ENCODE assay signal across 19 cellular contexts in genomic region chr3:99716463-99716995, GRCh38.
DNase-seq lines count a peak whose midpoint lies in the region; ATAC-seq and TF ChIP-seq lines count a peak whose summit lies in the region.
"Had no signal": no experiment of that assay in that cellular context is flagged by ENCODE, and none has a peak within 500 bp of the region (broad histone marks: within the 10 kb centered on the region; RNA-seq: fewer than 3 reads in every experiment).

No MANE protein-coding gene starts in this region.

- H3K4me3 Mint-ChIP-seq in GM23338 (no peak overlapping the region), WTC11 (no peak overlapping the region), osteocyte (ENCODE audit: unreplicated experiment) (no peak overlapping the region)
- H3K4me3 Mint-ChIP-seq: CD8-positive, alpha-beta T cell had no signal

- H3K36me3 ChIP-seq in GM23338 (ENCODE audit: insufficient read depth) (no peaks in the 10 kb centered on the region), PC-9 (ENCODE audit: low read depth) (no peaks in the 10 kb centered on the region)
- H3K36me3 ChIP-seq: BLaER1 treated with 17β-estradiol and CSF1 and Interleukin-3, amounts not matched to agents 10 nM and 100 nM; HAP-1; SJCRH30 had no signal

- no peaks in the 10 kb centered on the region for H3K27me3 Mint-ChIP-seq in GM23338 (ENCODE audit: insufficient read depth, low read depth, poor library complexity)
- H3K27me3 Mint-ChIP-seq in WTC11 (ENCODE audit: low read depth) = no peaks in the 10 kb centered on the region
- H3K27me3 Mint-ChIP-seq in osteocyte (ENCODE audit: unreplicated experiment) = no peaks in the 10 kb centered on the region

- H3K27me3 ChIP-seq in GM23338 (ENCODE audit: insufficient read depth) (no peaks in the 10 kb centered on the region), PC-9 (ENCODE audit: insufficient read depth, low read depth) (no peaks in the 10 kb centered on the region)
- H3K27me3 ChIP-seq: BLaER1 treated with 17β-estradiol and CSF1 and Interleukin-3, amounts not matched to agents 10 nM and 100 nM; SJCRH30 had no signal

- H3K9me3 Mint-ChIP-seq in GM23338 (no peaks in the 10 kb centered on the region), WTC11 (no peaks in the 10 kb centered on the region), osteocyte (ENCODE audit: unreplicated experiment) (no peaks in the 10 kb centered on the region)
- H3K9me3 Mint-ChIP-seq: CD8-positive, alpha-beta T cell had no signal

- CTCF ChIA-PET in WTC11 (lab: Charles Lee) = no interaction called here
- CTCF ChIA-PET in PC-9 (lab: Charles Lee) = no interaction called here

- no peaks in the 10 kb centered on the region for H3K9me3 ChIP-seq in PC-9 (ENCODE audit: insufficient read depth, low read depth)
- H3K9me3 ChIP-seq: BLaER1 treated with 17β-estradiol and CSF1 and Interleukin-3, amounts not matched to agents 10 nM and 100 nM; HAP-1; SJCRH30 had no signal

- no peaks in the 10 kb centered on the region for H4K20me1 ChIP-seq in GM23338 (replicated peaks; ENCODE audit: insufficient read depth)
- no peaks in the 10 kb centered on the region for H4K20me1 ChIP-seq in PC-9 (ENCODE audit: insufficient read depth)
- H4K20me1 ChIP-seq: BLaER1 treated with 17β-estradiol and CSF1 and Interleukin-3, amounts not matched to agents 10 nM and 100 nM had no signal

- H3K36me3 Mint-ChIP-seq in GM23338 (ENCODE audit: low read depth) (no peaks in the 10 kb centered on the region), WTC11 (no peaks in the 10 kb centered on the region), osteocyte (ENCODE audit: unreplicated experiment) (peaks cover 39% of the 10 kb centered on the region)
- H3K36me3 Mint-ChIP-seq: CD8-positive, alpha-beta T cell had no signal

- POLR2A ChIA-PET in WTC11 (lab: Charles Lee) (no interaction called here), PC-9 (lab: Charles Lee; ENCODE audit: unreplicated experiment) (no interaction called here)

- TF ChIP-seq CTCF in GM23338 (conservative IDR thresholded peaks at IDR 0.05; ENCODE audit: low read depth in 2 of 2) (no peak), WTC11 (IDR thresholded peaks at IDR 0.05) (no peak), osteocyte (IDR thresholded peaks at IDR 0.05) (no peak), PC-9 (conservative IDR thresholded peaks at IDR 0.05) (no peak)

- no peak overlapping the region for H2AFZ ChIP-seq in GM23338
- no peak overlapping the region for H2AFZ ChIP-seq in PC-9

- H3K4me1 ChIP-seq in GM23338 (ENCODE audit: insufficient read depth) (peaks cover 18% of the 10 kb centered on the region), PC-9 (replicated peaks; ENCODE audit: insufficient read depth) (no peaks in the 10 kb centered on the region)
- H3K4me1 ChIP-seq: BLaER1 treated with 17β-estradiol and CSF1 and Interleukin-3, amounts not matched to agents 10 nM and 100 nM; HAP-1 had no signal

- H3K9me2 ChIP-seq in GM23338 (ENCODE audit: insufficient read depth) = no peaks in the 10 kb centered on the region
- H3K9me2 ChIP-seq in PC-9 (ENCODE audit: insufficient read depth) = no peaks in the 10 kb centered on the region

- BruUV-seq in PC-9 (replicated peaks; lab: Mats Ljungman, UMichigan) = no TSS peak

- H3K79me2 ChIP-seq in GM23338 (replicated peaks; ENCODE audit: insufficient read depth) = no peaks in the 10 kb centered on the region
- no peaks in the 10 kb centered on the region for H3K79me2 ChIP-seq in PC-9 (ENCODE audit: low read depth)

- H3K27ac Mint-ChIP-seq in GM23338 = 0 out of 2 replicates have a peak overlapping the region, but pooled peaks have one; percentile 24
- H3K27ac Mint-ChIP-seq in WTC11 = peak overlapping the region; percentile 46; the same call in 1 of the 2 replicates
- H3K27ac Mint-ChIP-seq in osteocyte (ENCODE audit: unreplicated experiment) = peak overlapping the region; percentile 83
- H3K27ac Mint-ChIP-seq: CD8-positive, alpha-beta T cell had no signal

- ATAC-seq in GM23338 = no peak
- ATAC-seq in WTC11 = peak; percentile 62
- no peak for ATAC-seq in HG03521 (IDR thresholded peaks at IDR 0.05; ENCODE audit: unreplicated experiment)
- ATAC-seq: CD8-positive, alpha-beta T cell had no signal

- H3K4me2 ChIP-seq in GM23338 = no peak overlapping the region
- H3K4me2 ChIP-seq in PC-9 = no peak overlapping the region
- H3K4me2 ChIP-seq: BLaER1 treated with 17β-estradiol and CSF1 and Interleukin-3, amounts not matched to agents 10 nM and 100 nM had no signal

- H3K4me1 Mint-ChIP-seq in GM23338 = peaks cover 29% of the 10 kb centered on the region; the same call in 2 of the 3 replicates
- H3K4me1 Mint-ChIP-seq in WTC11 = peaks cover 29% of the 10 kb centered on the region
- peaks cover 90% of the 10 kb centered on the region for H3K4me1 Mint-ChIP-seq in osteocyte (ENCODE audit: unreplicated experiment)

- H3F3A ChIP-seq in GM23338 (replicated peaks; ENCODE audit: low read depth) = no peaks in the 10 kb centered on the region
- H3F3A ChIP-seq in PC-9 (ENCODE audit: insufficient read depth, low read depth) = no peaks in the 10 kb centered on the region

- DNase-seq in GM23338 (ENCODE audit: low spot score) (peak; percentile 10), WTC11 (ENCODE audit: low spot score) (no peak), iPS-NIHi7 (ENCODE audit: extremely low spot score) (peak; percentile 27), osteocyte (ENCODE audit: extremely low spot score, unreplicated experiment) (no peak), PC-9 (no peak), NCI-H146 (lab: John Stamatoyannopoulos, UW) (no peak)
- DNase-seq in activated CD4-positive, alpha-beta T cell treated with anti-CD3 and anti-CD28 coated beads for 1 hour = no peak
- DNase-seq: Calu3; CD8-positive, alpha-beta T cell; IMR-90; NCI-H1092; NCI-H1436 treated with DMSO at 0.1 percent for 48 hours; NCI-H2029 treated with DMSO at 0.1 percent for 48 hours; NCI-H2171; NCI-H526; SJCRH30 had no signal

- intact Hi-C loops in PC-9 (cut with micrococcal nuclease; ENCODE audit: unreplicated experiment) = no loop called here

- H3K27ac ChIP-seq in GM23338 (ENCODE audit: low read depth) (no peak overlapping the region), PC-9 (no peak overlapping the region)
- H3K27ac ChIP-seq: BLaER1 treated with 17β-estradiol and CSF1 and Interleukin-3, amounts not matched to agents 10 nM and 100 nM; SJCRH30 had no signal

- H3K4me3 ChIP-seq in GM23338 = no peak overlapping the region
- no peak overlapping the region for H3K4me3 ChIP-seq in PC-9
- H3K4me3 ChIP-seq: BLaER1 treated with 17β-estradiol and CSF1 and Interleukin-3, amounts not matched to agents 10 nM and 100 nM; HAP-1; SJCRH30 had no signal

TF ChIP-seq in GM23338, 12 proteins besides CTCF, POLR2A, EP300 and RAD21 (continues in another document):
- TF ChIP-seq, protein P1, sequence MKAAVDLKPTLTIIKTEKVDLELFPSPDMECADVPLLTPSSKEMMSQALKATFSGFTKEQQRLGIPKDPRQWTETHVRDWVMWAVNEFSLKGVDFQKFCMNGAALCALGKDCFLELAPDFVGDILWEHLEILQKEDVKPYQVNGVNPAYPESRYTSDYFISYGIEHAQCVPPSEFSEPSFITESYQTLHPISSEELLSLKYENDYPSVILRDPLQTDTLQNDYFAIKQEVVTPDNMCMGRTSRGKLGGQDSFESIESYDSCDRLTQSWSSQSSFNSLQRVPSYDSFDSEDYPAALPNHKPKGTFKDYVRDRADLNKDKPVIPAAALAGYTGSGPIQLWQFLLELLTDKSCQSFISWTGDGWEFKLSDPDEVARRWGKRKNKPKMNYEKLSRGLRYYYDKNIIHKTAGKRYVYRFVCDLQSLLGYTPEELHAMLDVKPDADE (IDR thresholded peaks at IDR 0.05) = no peak
- no peak for TF ChIP-seq STAT1 (IDR thresholded peaks at IDR 0.05; ENCODE audit: unreplicated experiment)

TF ChIP-seq in WTC11, 78 proteins besides CTCF, POLR2A, EP300 and RAD21:
- TF ChIP-seq GABPB1 (CRISPR knock-in tag; IDR thresholded peaks at IDR 0.05) = no peak

Comparison
In these comparisons a context has a peak if more than half of its experiments do, and no peak if none do; other contexts are left out.
1. DNase-seq: peak in GM23338 (single experiment) and iPS-NIHi7 (single experiment); none in WTC11 (single experiment), osteocyte (single experiment), activated CD4-positive, alpha-beta T cell treated with anti-CD3 and anti-CD28 coated beads for 1 hour (single experiment), PC-9 (0 of 2) and NCI-H146 (single experiment).
2. H3K27ac Mint-ChIP-seq: peak in every context shown above with its lines; median percentile 83 in osteocyte; 46 in WTC11; 24 in GM23338.